Comparison of ENCODE assay signal across 10 cellular contexts in genomic region chr6:160376445-160376844, GRCh38. TPM values are rescaled to one million over a fixed set of nuclear protein-coding genes. Genes with fewer than 3 reads are reported as not detected.
"Had no signal": no experiment of that assay in that cellular context is flagged by ENCODE, and none has a peak within 500 bp of the region (broad histone marks: within the 10 kb centered on the region; RNA-seq: fewer than 3 reads in every experiment).

No MANE protein-coding gene starts in this region.

- H2AFZ ChIP-seq: GM23248 had no signal

- H3K36me3 ChIP-seq: HAP-1 had no signal

- H3K27ac ChIP-seq: GM23248, HL-60 had no signal

- H3K9me3 ChIP-seq: HAP-1 had no signal

- H3K9ac ChIP-seq: GM23248 had no signal

- H3K4me3 ChIP-seq: GM23248, HAP-1 had no signal

- ATAC-seq: HCT116, HepG2 had no signal

- H3K4me1 ChIP-seq: HAP-1 had no signal

- DNase-seq: GM23248, GOT3, H7, HFFc6 had no signal

RNA-seq across cellular contexts. Expression of gene SLC22A3, which starts 28.3 kb away (rescaled TPM):
- total RNA-seq: GM23248, H4, HFFc6, HT1080 had no signal
